Comparison of ENCODE assay signal across 7 cellular contexts in genomic region chr1:248450466-248451145, GRCh38.
ATAC-seq lines count a peak whose summit lies in the region.

No MANE protein-coding gene starts in this region.

- peak; percentile 68 for ATAC-seq in GM18519 (IDR thresholded peaks at IDR 0.05; ENCODE audit: low FRiP score, unreplicated experiment)
- peak; percentile 50 for ATAC-seq in GM19324 (IDR thresholded peaks at IDR 0.05; ENCODE audit: low FRiP score, unreplicated experiment)
- ATAC-seq in GM21390 (IDR thresholded peaks at IDR 0.05; ENCODE audit: unreplicated experiment) = peak; percentile 56
- peak; percentile 56 for ATAC-seq in HG02588 (IDR thresholded peaks at IDR 0.05; ENCODE audit: unreplicated experiment)
- peak; percentile 65 for ATAC-seq in HG02970 (IDR thresholded peaks at IDR 0.05; ENCODE audit: low FRiP score, unreplicated experiment)
- peak; percentile 71 for ATAC-seq in HG03159 (IDR thresholded peaks at IDR 0.05; ENCODE audit: unreplicated experiment)
- peak; percentile 43 for ATAC-seq in HG03558 (IDR thresholded peaks at IDR 0.05; ENCODE audit: extremely low read depth, unreplicated experiment)

Comparison
In these comparisons a context has a peak if more than half of its experiments do, and no peak if none do; other contexts are left out.
1. Peak in every context shown above with its lines: ATAC-seq.